ENCODE assay signal across 1 cellular context in genomic region chr7:129122751-129123516, GRCh38.
TF ChIP-seq lines count a peak whose summit lies in the region.

No MANE protein-coding gene starts in this region.

TF ChIP-seq in WTC11, 78 proteins besides CTCF, POLR2A, EP300 and RAD21 (continued from another document):
- TF ChIP-seq IRF1 (CRISPR knock-in tag; IDR thresholded peaks at IDR 0.05) (no peak), STAT6 (CRISPR knock-in tag; conservative IDR thresholded peaks at IDR 0.05; ENCODE audit: low read depth) (no peak), ZNF232 (CRISPR knock-in tag; IDR thresholded peaks at IDR 0.05) (no peak), ZNF532 (CRISPR knock-in tag; IDR thresholded peaks at IDR 0.05; ENCODE audit: borderline replicate concordance) (no peak)
